ENCODE assay signal across 17 cellular contexts in genomic region chr6:8947900-8948299, GRCh38.
DNase-seq lines count a peak whose midpoint lies in the region; ATAC-seq and TF ChIP-seq lines count a peak whose summit lies in the region.
"Had no signal": no experiment of that assay in that cellular context is flagged by ENCODE, and none has a peak within 500 bp of the region (broad histone marks: within the 10 kb centered on the region; RNA-seq: fewer than 3 reads in every experiment).

No MANE protein-coding gene starts in this region.

- H3K9me3 ChIP-seq in gastroesophageal sphincter: no peaks in the 10 kb centered on the region
- H3K9me3 ChIP-seq: BLaER1, HAP-1 had no signal

- peak; percentile 38 for DNase-seq in Daoy (ENCODE audit: low read depth)
- peak; percentile 78 for DNase-seq in M059J (ENCODE audit: low read depth)
- no peak for DNase-seq in NCI-H345 treated with DMSO at 0.1 percent for 48 hours (lab: John Stamatoyannopoulos, UW; ENCODE audit: unreplicated experiment)
- DNase-seq in NCI-H446 (lab: John Stamatoyannopoulos, UW): no peak
- DNase-seq in KBM-7: no peak
- no peak for DNase-seq in NCI-H2171 treated with DMSO at 0.1 percent for 48 hours (lab: John Stamatoyannopoulos, UW)
- DNase-seq: AML-193; CD4-positive, CD25-positive, alpha-beta regulatory T cell; DMS53; GOT3; HFFc6 had no signal

- in situ Hi-C loops in KBM-7 (cut with MboI; ENCODE audit: low pct_unique_long_range_greater_than_20kb, low sequenced_read_pairs): no loop called here

- ATAC-seq in GM18868 (IDR thresholded peaks at IDR 0.05; ENCODE audit: unreplicated experiment) (peak; percentile 50), gastroesophageal sphincter (peak; percentile 16)
- ATAC-seq: K562 had no signal

- WGBS in gastroesophageal sphincter (ENCODE audit: low coverage in 1 of 2), 2 donors: 12 to 44% methylated on average over 4 of the region's 4 CpGs

- TF ChIP-seq POLR2A in gastroesophageal sphincter (IDR thresholded peaks at IDR 0.05): no peak

- TF ChIP-seq CTCF in gastroesophageal sphincter (IDR thresholded peaks at IDR 0.05): no peak

- no peaks in the 10 kb centered on the region for H3K36me3 ChIP-seq in gastroesophageal sphincter
- H3K36me3 ChIP-seq: BLaER1, HAP-1 had no signal

- H3K27ac ChIP-seq in gastroesophageal sphincter: no peak overlapping the region
- H3K27ac ChIP-seq: 22Rv1, BLaER1 had no signal

- no peaks in the 10 kb centered on the region for H3K4me1 ChIP-seq in gastroesophageal sphincter
- H3K4me1 ChIP-seq: BLaER1, HAP-1 had no signal

- no peak overlapping the region for H3K4me3 ChIP-seq in gastroesophageal sphincter
- H3K4me3 ChIP-seq: BLaER1, HAP-1, K562 had no signal

- TF ChIP-seq EP300 in gastroesophageal sphincter (IDR thresholded peaks at IDR 0.05): no peak

- no peaks in the 10 kb centered on the region for H3K27me3 ChIP-seq in gastroesophageal sphincter
- H3K27me3 ChIP-seq: BLaER1 had no signal

Comparison
In these comparisons a context has a peak if more than half of its experiments do, and no peak if none do; other contexts are left out.
1. DNase-seq: peak in Daoy (single experiment) and M059J (single experiment); none in NCI-H345 treated with DMSO at 0.1 percent for 48 hours (single experiment), NCI-H446 (0 of 2), KBM-7 (single experiment) and NCI-H2171 treated with DMSO at 0.1 percent for 48 hours (single experiment).